Comparison of ENCODE assay signal across 9 cellular contexts in genomic region chr4:155703486-155704227, GRCh38. TPM values are rescaled to one million over a fixed set of nuclear protein-coding genes. Genes with fewer than 3 reads are reported as not detected.
DNase-seq lines count a peak whose midpoint lies in the region; ATAC-seq and TF ChIP-seq lines count a peak whose summit lies in the region.
"Had no signal": no experiment of that assay in that cellular context is flagged by ENCODE, and none has a peak within 500 bp of the region (broad histone marks: within the 10 kb centered on the region; RNA-seq: fewer than 3 reads in every experiment).

No MANE protein-coding gene starts in this region.

- DNase-seq in RWPE1 (ENCODE audit: low spot score) (peak; percentile 8), stromal cell of bone marrow (ENCODE audit: low read depth) (peak; percentile 13), transverse colon (no peak)
- DNase-seq: dermis blood vessel endothelial cell, T1000 had no signal

- H3K27me3 ChIP-seq in gastroesophageal sphincter (no peaks in the 10 kb centered on the region), transverse colon (no peaks in the 10 kb centered on the region)

- H3K9me3 ChIP-seq in gastroesophageal sphincter (peaks cover 0 to 5% (median 0%) of the 10 kb centered on the region in 3 donors), transverse colon (no peaks in the 10 kb centered on the region)

- H3K4me1 ChIP-seq in gastroesophageal sphincter (peaks cover 0 to 45% (median 0%) of the 10 kb centered on the region in 3 donors), transverse colon (peaks cover 0 to 3% (median 0%) of the 10 kb centered on the region in 4 donors)

- ATAC-seq in GM19324 (IDR thresholded peaks at IDR 0.05; ENCODE audit: low FRiP score, unreplicated experiment) (peak; percentile 83), HG02973 (IDR thresholded peaks at IDR 0.05; ENCODE audit: unreplicated experiment) (peak; percentile 93), gastroesophageal sphincter (no peak), HG02885 (IDR thresholded peaks at IDR 0.05; ENCODE audit: poor library complexity, unreplicated experiment) (no peak)

- intact Hi-C loops in transverse colon (cut with DNase I; ENCODE audit: low total_unique reads), result loop anchor here (10.0 kb wide), 1 partner anchor 51 kb away; the partner anchor contains the start of gene GUCY1B1

- no peak for TF ChIP-seq EP300 in gastroesophageal sphincter (IDR thresholded peaks at IDR 0.05)
- TF ChIP-seq EP300 in transverse colon (IDR thresholded peaks at IDR 0.05; ENCODE audit: low read depth), result no peak

- H3K36me3 ChIP-seq in gastroesophageal sphincter (peaks cover 0 to 14% of the 10 kb centered on the region in 2 donors), transverse colon (no peaks in the 10 kb centered on the region)

- CTCF ChIA-PET in RWPE1 (lab: Yijun Ruan, JAX), result no interaction called here

- H3K27ac ChIP-seq in RWPE1, result no peak overlapping the region
- no peak overlapping the region for H3K27ac ChIP-seq in gastroesophageal sphincter
- H3K27ac ChIP-seq in transverse colon, result no peak overlapping the region

- TF ChIP-seq CTCF in RWPE1 (conservative IDR thresholded peaks at IDR 0.05; ENCODE audit: low read depth), result no peak
- TF ChIP-seq CTCF in gastroesophageal sphincter (IDR thresholded peaks at IDR 0.05), result no peak
- no peak for TF ChIP-seq CTCF in transverse colon (IDR thresholded peaks at IDR 0.05)

- TF ChIP-seq POLR2A in gastroesophageal sphincter (IDR thresholded peaks at IDR 0.05) (no peak), transverse colon (IDR thresholded peaks at IDR 0.05) (no peak)

- no peak overlapping the region for H3K4me3 ChIP-seq in gastroesophageal sphincter
- no peak overlapping the region for H3K4me3 ChIP-seq in transverse colon

- WGBS in gastroesophageal sphincter (ENCODE audit: low coverage in 1 of 2), 2 donors, result 80 to 81% methylated on average over 4 to 5 of the region's 5 CpGs
- WGBS in transverse colon (ENCODE audit: low coverage in 1 of 2), 2 donors, result 72 to 78% methylated on average over 3 to 5 of the region's 5 CpGs

- POLR2A ChIA-PET in RWPE1 (lab: Yijun Ruan, JAX; ENCODE audit: low non-redundant PET), result no interaction called here

- in situ Hi-C loops in transverse colon (cut with MboI; ENCODE audit: low pct_ligation_motif_present in 1 of 4, low pct_unique_long_range_greater_than_20kb in 1 of 4, low sequenced_read_pairs in 3 of 4), result no loop called here

RNA-seq across cellular contexts. Expression of gene GUCY1A1, which starts 37.0 kb away (rescaled TPM):
- 100 to 1,000 TPM in 2 of 4 donors, 10 to 100 TPM in 2; 69.4 to 196 (median 144) TPM for total RNA-seq in gastroesophageal sphincter
- 10 to 100 TPM; 29.4 to 45.6 (median 32.7) TPM for total RNA-seq in transverse colon

RNA-seq across cellular contexts. Expression of gene GUCY1B1, which starts 55.2 kb away (rescaled TPM):
- total RNA-seq in gastroesophageal sphincter, result 100 to 1,000 TPM in 1 of 4 donors, 10 to 100 TPM in 3; 44.2 to 101 (median 86.9) TPM
- 10 to 100 TPM in 2 of 4 donors, 1 to 10 TPM in 2; 6.0 to 20.3 (median 10.6) TPM for total RNA-seq in transverse colon

Comparison
In these comparisons a context has a peak if more than half of its experiments do, and no peak if none do; other contexts are left out.
1. ATAC-seq: peak in GM19324 (single experiment) and HG02973 (single experiment); none in gastroesophageal sphincter (single experiment) and HG02885 (single experiment).